Comparison of ENCODE assay signal across 8 cellular contexts in the genomic region with DNA sequence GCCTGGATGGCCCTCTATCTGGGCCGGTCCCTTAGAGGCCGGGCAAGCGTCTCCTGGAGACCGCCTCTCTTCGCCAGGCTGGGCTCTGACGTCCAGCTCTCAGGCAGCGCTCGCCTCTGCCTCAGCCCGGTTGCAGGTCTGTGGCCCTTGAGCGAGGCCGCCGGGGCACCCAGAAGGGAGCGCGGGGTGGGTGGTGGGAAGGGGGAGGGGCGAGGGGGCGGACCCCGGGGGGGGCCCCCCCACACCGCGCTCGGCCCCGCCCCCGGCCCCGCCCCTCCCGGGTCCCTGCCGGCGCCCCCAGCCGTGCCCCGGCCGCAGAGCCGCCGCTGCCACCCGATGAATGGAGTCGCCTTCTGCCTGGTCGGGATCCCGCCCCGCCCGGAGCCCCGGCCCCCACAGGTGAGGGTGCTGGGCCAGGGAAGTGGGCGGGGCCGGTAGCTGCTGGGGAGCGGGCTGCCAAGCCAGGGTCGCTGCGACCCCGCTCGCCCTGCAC. TPM values are rescaled to one million over a fixed set of nuclear protein-coding genes. Genes with fewer than 3 reads are reported as not detected.
DNase-seq lines count a peak whose midpoint lies in the region; ATAC-seq, FAIRE-seq and TF ChIP-seq lines count a peak whose summit lies in the region.

A gene with protein sequence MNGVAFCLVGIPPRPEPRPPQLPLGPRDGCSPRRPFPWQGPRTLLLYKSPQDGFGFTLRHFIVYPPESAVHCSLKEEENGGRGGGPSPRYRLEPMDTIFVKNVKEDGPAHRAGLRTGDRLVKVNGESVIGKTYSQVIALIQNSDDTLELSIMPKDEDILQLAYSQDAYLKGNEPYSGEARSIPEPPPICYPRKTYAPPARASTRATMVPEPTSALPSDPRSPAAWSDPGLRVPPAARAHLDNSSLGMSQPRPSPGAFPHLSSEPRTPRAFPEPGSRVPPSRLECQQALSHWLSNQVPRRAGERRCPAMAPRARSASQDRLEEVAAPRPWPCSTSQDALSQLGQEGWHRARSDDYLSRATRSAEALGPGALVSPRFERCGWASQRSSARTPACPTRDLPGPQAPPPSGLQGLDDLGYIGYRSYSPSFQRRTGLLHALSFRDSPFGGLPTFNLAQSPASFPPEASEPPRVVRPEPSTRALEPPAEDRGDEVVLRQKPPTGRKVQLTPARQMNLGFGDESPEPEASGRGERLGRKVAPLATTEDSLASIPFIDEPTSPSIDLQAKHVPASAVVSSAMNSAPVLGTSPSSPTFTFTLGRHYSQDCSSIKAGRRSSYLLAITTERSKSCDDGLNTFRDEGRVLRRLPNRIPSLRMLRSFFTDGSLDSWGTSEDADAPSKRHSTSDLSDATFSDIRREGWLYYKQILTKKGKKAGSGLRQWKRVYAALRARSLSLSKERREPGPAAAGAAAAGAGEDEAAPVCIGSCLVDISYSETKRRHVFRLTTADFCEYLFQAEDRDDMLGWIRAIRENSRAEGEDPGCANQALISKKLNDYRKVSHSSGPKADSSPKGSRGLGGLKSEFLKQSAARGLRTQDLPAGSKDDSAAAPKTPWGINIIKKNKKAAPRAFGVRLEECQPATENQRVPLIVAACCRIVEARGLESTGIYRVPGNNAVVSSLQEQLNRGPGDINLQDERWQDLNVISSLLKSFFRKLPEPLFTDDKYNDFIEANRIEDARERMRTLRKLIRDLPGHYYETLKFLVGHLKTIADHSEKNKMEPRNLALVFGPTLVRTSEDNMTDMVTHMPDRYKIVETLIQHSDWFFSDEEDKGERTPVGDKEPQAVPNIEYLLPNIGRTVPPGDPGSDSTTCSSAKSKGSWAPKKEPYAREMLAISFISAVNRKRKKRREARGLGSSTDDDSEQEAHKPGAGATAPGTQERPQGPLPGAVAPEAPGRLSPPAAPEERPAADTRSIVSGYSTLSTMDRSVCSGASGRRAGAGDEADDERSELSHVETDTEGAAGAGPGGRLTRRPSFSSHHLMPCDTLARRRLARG (N-terminal part only) (plus strand): TSS at position 315 of the 493 bp plus-strand sequence. CDS start 22 bp downstream, at position 337.

- H3K9ac ChIP-seq in kidney (ENCODE audit: low read length in 2 of 2): peak within 1 kb of the TSS; percentile 68 to 75

- CTCF ChIA-PET in AG04450 (lab: Charles Lee): interaction anchor here (1.3 kb wide), 1 partner anchor 80 kb away, joined by 4 read pairs; no protein-coding TSS in a partner anchor

- H3K4me1 ChIP-seq in kidney (ENCODE audit: control insufficient read depth in 1 of 2, insufficient read depth in 1 of 2, low read depth in 1 of 2, low read length in 2 of 2) (peaks cover 0 to 7% of the 10 kb centered on the region in 2 donors), small intestine (ENCODE audit: control insufficient read depth in 2 of 2, insufficient read depth in 1 of 2, low read depth in 1 of 2, low read length in 1 of 2) (peaks cover 0 to 3% of the 10 kb centered on the region in 2 donors)

- H3K9me3 ChIP-seq in AG04450 (ENCODE audit: control insufficient read depth, insufficient read depth, low read length) (no peaks in the 10 kb centered on the region), kidney (ENCODE audit: control insufficient read depth in 1 of 2, low read length in 2 of 2) (no peaks in the 10 kb centered on the region), small intestine (ENCODE audit: control insufficient read depth, low read depth) (no peaks in the 10 kb centered on the region)

- 0 to 1% (median 1%) methylated on average over 26 to 45 of the region's 45 CpGs for WGBS in small intestine, 3 donors

- H3K27ac ChIP-seq in AG04450 (ENCODE audit: low read depth, low read length) (peak within 1 kb of the TSS; percentile 77), coronary artery (peak within 1 kb of the TSS; percentile 91 to 99), kidney (ENCODE audit: low read depth in 2 of 2, low read length in 2 of 2) (peak within 1 kb of the TSS; percentile 67 to 81), small intestine (ENCODE audit: low read depth in 1 of 2, low read length in 1 of 2) (peak within 1 kb of the TSS in 1 of 2 donors; percentile 66)

- POLR2A ChIA-PET in AG04450 (lab: Yijun Ruan, JAX): interaction anchor here (1.1 to 3.1 kb wide), 3 partner anchors 23 to 37 kb away, joined by 7 to 15 read pairs (median 8); no protein-coding TSS in a partner anchor

- H3K36me3 ChIP-seq in kidney (ENCODE audit: control insufficient read depth in 1 of 2, insufficient read depth in 2 of 2, low read length in 2 of 2) (no peaks in the 10 kb centered on the region), small intestine (ENCODE audit: control insufficient read depth in 2 of 2, insufficient read depth in 2 of 2, low read length in 2 of 2) (no peaks in the 10 kb centered on the region)

- ATAC-seq in HG03432 (IDR thresholded peaks at IDR 0.05; ENCODE audit: unreplicated experiment) (peak; percentile 46), GM21515 (IDR thresholded peaks at IDR 0.05; ENCODE audit: unreplicated experiment) (no peak), GM19463 (IDR thresholded peaks at IDR 0.05; ENCODE audit: unreplicated experiment) (no peak)

- no peak for FAIRE-seq in kidney (lab: Jason Lieb, UNC)
- no peak for FAIRE-seq in small intestine (lab: Jason Lieb, UNC)

- TF ChIP-seq CTCF in AG04450 (IDR thresholded peaks at IDR 0.05; ENCODE audit: low read depth, low read length) (no peak), coronary artery (IDR thresholded peaks at IDR 0.05) (no peak), kidney (IDR thresholded peaks at IDR 0.05; ENCODE audit: borderline replicate concordance, extremely low read depth, insufficient read depth) (no peak)

- H3K27me3 ChIP-seq in AG04450 (ENCODE audit: control insufficient read depth, insufficient read depth, low read length) (no peaks in the 10 kb centered on the region), small intestine (ENCODE audit: control insufficient read depth in 2 of 2, insufficient read depth in 2 of 2, low read length in 2 of 2) (peaks cover 0 to 5% of the 10 kb centered on the region in 2 donors)

- H3K4me3 ChIP-seq in AG04450 (ENCODE audit: low read depth, low read length) (peak within 1 kb of the TSS; percentile 76), coronary artery (peak within 1 kb of the TSS; percentile 100), kidney (ENCODE audit: low read length in 2 of 2) (peak within 1 kb of the TSS; percentile 56 to 68), small intestine (ENCODE audit: low read depth in 1 of 2, low read length in 2 of 2) (peak within 1 kb of the TSS; percentile 50 to 70)

- intact Hi-C loops in kidney (cut with DNase I): no loop called here

- DNase-seq in AG04450 (ENCODE audit: low read depth, low spot score) (peak; percentile 47), coronary artery (ENCODE audit: low spot score) (no peak), kidney (peak; percentile 86), small intestine (peak; percentile 25)
- DNase-seq in activated CD4-positive, alpha-beta T cell treated with anti-CD3 and anti-CD28 coated beads for 1 hour: peak; percentile 17

RNA-seq across cellular contexts. Expression of the gene that starts here (rescaled TPM):
- polyA plus RNA-seq in AG04450 (2011; rRNA removed) (14.1 and 19.3 TPM in 2 replicates), kidney (ENCODE audit: insufficient read depth, low read depth, low replicate concordance) (7.6 TPM), small intestine (10 to 100 TPM in 1 of 3 donors, 1 to 10 TPM in 1, under 1 TPM in 1; 0.89 to 10.4 (median 1.1) TPM)
- 32.3 and 33.3 TPM in 2 replicates for polyA minus RNA-seq in AG04450 (2011; rRNA and poly(A)+ RNA removed)
- 53.8 TPM for total RNA-seq in kidney
